ENCODE assay signal across 10 cellular contexts in the genomic region with DNA sequence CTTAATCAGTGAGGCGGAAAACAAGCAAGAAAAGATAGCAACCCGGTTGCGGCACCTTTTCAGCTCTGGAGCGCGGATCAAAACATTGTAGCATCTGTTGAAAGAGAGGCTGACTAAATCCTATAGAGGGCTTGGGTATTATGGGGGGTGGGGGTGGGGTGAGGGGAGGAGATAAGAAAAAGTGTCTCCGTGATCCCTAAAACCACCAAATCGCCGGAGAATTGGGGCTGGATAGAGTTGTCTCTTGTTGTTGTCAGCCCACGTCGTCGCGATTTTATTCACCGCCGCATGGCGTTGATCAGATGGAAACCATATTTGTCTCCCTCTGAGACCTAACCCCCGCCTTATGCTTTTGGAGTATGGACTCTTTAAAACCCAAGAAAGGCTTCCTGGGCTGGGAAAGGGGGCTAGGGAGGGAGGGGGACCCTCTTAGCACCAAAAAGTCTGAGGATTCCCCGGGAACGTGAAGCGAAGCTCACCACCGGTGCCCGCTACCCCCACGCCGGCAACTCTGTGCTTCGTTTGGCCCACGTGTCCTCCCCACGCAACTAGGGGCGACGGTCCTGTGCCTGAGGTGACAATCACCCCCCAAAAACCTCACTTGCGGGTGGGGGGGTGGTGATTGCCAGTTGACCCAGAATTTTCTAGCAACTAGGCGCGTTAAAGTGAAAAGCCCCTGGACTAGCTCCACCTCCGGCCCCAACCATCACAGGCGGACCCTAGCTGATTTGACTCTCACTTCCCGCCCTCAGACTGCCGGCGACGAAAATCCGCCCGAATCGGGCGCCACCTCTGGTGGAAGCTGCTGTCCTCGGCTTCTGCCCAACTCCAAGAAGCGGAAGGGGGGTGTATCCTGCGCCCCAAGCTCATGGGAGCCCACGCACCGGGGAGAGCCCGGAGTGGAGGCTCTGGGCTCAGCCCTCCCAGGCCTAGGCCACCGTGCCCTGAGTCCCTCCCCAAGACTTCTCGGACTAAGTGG. TPM values are rescaled to one million over a fixed set of nuclear protein-coding genes. Genes with fewer than 3 reads are reported as not detected.
DNase-seq lines count a peak whose midpoint lies in the region; ATAC-seq and TF ChIP-seq lines count a peak whose summit lies in the region.
"Had no signal": no experiment of that assay in that cellular context is flagged by ENCODE, and none has a peak within 500 bp of the region (broad histone marks: within the 10 kb centered on the region; RNA-seq: fewer than 3 reads in every experiment).

No MANE protein-coding gene starts in this region.

- no peak for DNase-seq in activated naive CD4-positive, alpha-beta T cell treated with anti-CD3 and anti-CD28 coated beads, Interleukin-2, amount 10 ng/mL, durations not matched to agents 7 days and 5 days
- DNase-seq in activated naive CD4-positive, alpha-beta T cell treated with anti-CD3 and anti-CD28 coated beads, Interleukin-2, amount 50 U/mL, for 16 hours = no peak
- DNase-seq in T-helper 17 cell = no peak
- peak; percentile 79 for DNase-seq in glutamatergic neuron
- DNase-seq in NCI-H446 treated with DMSO at 0.1 percent for 48 hours (lab: John Stamatoyannopoulos, UW) = no peak
- DNase-seq in T1000 (lab: John Stamatoyannopoulos, UW) = no peak
- no peak for DNase-seq in AG20443 (ENCODE audit: low spot score)
- DNase-seq: DND-41 had no signal

- H3K4me1 Mint-ChIP-seq in activated naive CD4-positive, alpha-beta T cell treated with anti-CD3 and anti-CD28 coated beads, Interleukin-2, amount 10 ng/mL, durations not matched to agents 7 days and 5 days = peaks cover 9% of the 10 kb centered on the region
- peaks cover 12% of the 10 kb centered on the region for H3K4me1 Mint-ChIP-seq in T-helper 17 cell
- H3K4me1 Mint-ChIP-seq in glutamatergic neuron (ENCODE audit: low read depth, unreplicated experiment) = peaks cover 30% of the 10 kb centered on the region

- H3K27me3 ChIP-seq in subcutaneous abdominal adipose tissue (ENCODE audit: control insufficient read depth in 5 of 5, insufficient read depth in 4 of 5, low read length in 5 of 5) = peaks cover 55 to 68% (median 63%) of the 10 kb centered on the region in 5 donors

- no peak overlapping the region for H3K27ac ChIP-seq in subcutaneous abdominal adipose tissue (ENCODE audit: low read depth, low read length)
- H3K27ac ChIP-seq: VCaP had no signal

- H3K27ac Mint-ChIP-seq in activated naive CD4-positive, alpha-beta T cell treated with anti-CD3 and anti-CD28 coated beads, Interleukin-2, amount 10 ng/mL, durations not matched to agents 7 days and 5 days = peak overlapping the region; percentile 52
- H3K27ac Mint-ChIP-seq in T-helper 17 cell (peak overlapping the region; percentile 81), glutamatergic neuron (ENCODE audit: unreplicated experiment) (no peak overlapping the region)

- peak overlapping the region; percentile 21 for H3K4me3 Mint-ChIP-seq in activated naive CD4-positive, alpha-beta T cell treated with anti-CD3 and anti-CD28 coated beads, Interleukin-2, amount 10 ng/mL, durations not matched to agents 7 days and 5 days
- peak overlapping the region; percentile 57 for H3K4me3 Mint-ChIP-seq in T-helper 17 cell
- peak overlapping the region; percentile 74 for H3K4me3 Mint-ChIP-seq in glutamatergic neuron (ENCODE audit: unreplicated experiment)

- H3K9me3 Mint-ChIP-seq in activated naive CD4-positive, alpha-beta T cell treated with anti-CD3 and anti-CD28 coated beads, Interleukin-2, amount 10 ng/mL, durations not matched to agents 7 days and 5 days = no peaks in the 10 kb centered on the region
- H3K9me3 Mint-ChIP-seq in glutamatergic neuron (ENCODE audit: unreplicated experiment) = peaks cover 2% of the 10 kb centered on the region

- H3K9me3 ChIP-seq in T-helper 17 cell (ENCODE audit: control insufficient read depth, low read length, poor library complexity, severe bottlenecking) (peaks cover 10% of the 10 kb centered on the region), subcutaneous abdominal adipose tissue (ENCODE audit: control insufficient read depth in 5 of 5, low read length in 5 of 5) (peaks cover 0 to 4% (median 0%) of the 10 kb centered on the region in 5 donors)

- H3K9ac ChIP-seq in subcutaneous abdominal adipose tissue (ENCODE audit: low read length in 5 of 5) = no peak overlapping the region

- peaks cover 2 to 24% (median 22%) of the 10 kb centered on the region in 5 donors for H3K4me1 ChIP-seq in subcutaneous abdominal adipose tissue (ENCODE audit: control insufficient read depth in 5 of 5, insufficient read depth in 5 of 5, low read length in 5 of 5)

- no peak for TF ChIP-seq CTCF in glutamatergic neuron (IDR thresholded peaks at IDR 0.05; ENCODE audit: partially characterized antibody, unreplicated experiment)

- CTCF ChIA-PET in activated naive CD4-positive, alpha-beta T cell treated with anti-CD3 and anti-CD28 coated beads, Interleukin-2, amount 10 ng/mL, durations not matched to agents 7 days and 5 days (lab: Charles Lee) = interaction anchor here (0.7 to 0.9 kb wide), 2 partner anchors 9 to 157 kb away, joined by 3 read pairs; no protein-coding TSS in a partner anchor

- peaks cover 17% of the 10 kb centered on the region for H3K36me3 Mint-ChIP-seq in activated naive CD4-positive, alpha-beta T cell treated with anti-CD3 and anti-CD28 coated beads, Interleukin-2, amount 10 ng/mL, durations not matched to agents 7 days and 5 days
- H3K36me3 Mint-ChIP-seq in T-helper 17 cell (ENCODE audit: low read depth) (peaks cover 9% of the 10 kb centered on the region), glutamatergic neuron (ENCODE audit: unreplicated experiment) (no peaks in the 10 kb centered on the region)

- peaks cover 91% of the 10 kb centered on the region for H3K27me3 Mint-ChIP-seq in activated naive CD4-positive, alpha-beta T cell treated with anti-CD3 and anti-CD28 coated beads, Interleukin-2, amount 10 ng/mL, durations not matched to agents 7 days and 5 days
- H3K27me3 Mint-ChIP-seq in T-helper 17 cell (peaks cover 69% of the 10 kb centered on the region), glutamatergic neuron (ENCODE audit: unreplicated experiment) (peaks cover 39% of the 10 kb centered on the region)

- peak overlapping the region in 4 of 5 donors; percentile 8 to 40 (median 35) for H3K4me3 ChIP-seq in subcutaneous abdominal adipose tissue (ENCODE audit: low read depth in 1 of 5, low read length in 5 of 5)

- H3K36me3 ChIP-seq in subcutaneous abdominal adipose tissue (ENCODE audit: control insufficient read depth in 5 of 5, insufficient read depth in 5 of 5, low read length in 5 of 5) = no peaks in the 10 kb centered on the region

- no peak for ATAC-seq in T-helper 17 cell

RNA-seq across cellular contexts. Expression of a gene that starts 12.8 kb away (rescaled TPM):
- total RNA-seq in T-helper 17 cell = not detected
- total RNA-seq in glutamatergic neuron (ENCODE audit: unreplicated experiment) = 30.7 TPM

Comparison
In these comparisons a context has a peak if more than half of its experiments do, and no peak if none do; other contexts are left out.
1. H3K4me3 Mint-ChIP-seq: peak in every context shown above with its lines; median percentile 74 in glutamatergic neuron; 57 in T-helper 17 cell; 21 in activated naive CD4-positive, alpha-beta T cell treated with anti-CD3 and anti-CD28 coated beads, Interleukin-2, amount 10 ng/mL, durations not matched to agents 7 days and 5 days.
2. RNA of a gene that starts 12.8 kb away (total RNA-seq): 30.7 TPM in glutamatergic neuron (single experiment); not detected in T-helper 17 cell; every median in the first group is over 10 times any median in the second.